ENCODE assay signal across 10 cellular contexts in the genomic region with DNA sequence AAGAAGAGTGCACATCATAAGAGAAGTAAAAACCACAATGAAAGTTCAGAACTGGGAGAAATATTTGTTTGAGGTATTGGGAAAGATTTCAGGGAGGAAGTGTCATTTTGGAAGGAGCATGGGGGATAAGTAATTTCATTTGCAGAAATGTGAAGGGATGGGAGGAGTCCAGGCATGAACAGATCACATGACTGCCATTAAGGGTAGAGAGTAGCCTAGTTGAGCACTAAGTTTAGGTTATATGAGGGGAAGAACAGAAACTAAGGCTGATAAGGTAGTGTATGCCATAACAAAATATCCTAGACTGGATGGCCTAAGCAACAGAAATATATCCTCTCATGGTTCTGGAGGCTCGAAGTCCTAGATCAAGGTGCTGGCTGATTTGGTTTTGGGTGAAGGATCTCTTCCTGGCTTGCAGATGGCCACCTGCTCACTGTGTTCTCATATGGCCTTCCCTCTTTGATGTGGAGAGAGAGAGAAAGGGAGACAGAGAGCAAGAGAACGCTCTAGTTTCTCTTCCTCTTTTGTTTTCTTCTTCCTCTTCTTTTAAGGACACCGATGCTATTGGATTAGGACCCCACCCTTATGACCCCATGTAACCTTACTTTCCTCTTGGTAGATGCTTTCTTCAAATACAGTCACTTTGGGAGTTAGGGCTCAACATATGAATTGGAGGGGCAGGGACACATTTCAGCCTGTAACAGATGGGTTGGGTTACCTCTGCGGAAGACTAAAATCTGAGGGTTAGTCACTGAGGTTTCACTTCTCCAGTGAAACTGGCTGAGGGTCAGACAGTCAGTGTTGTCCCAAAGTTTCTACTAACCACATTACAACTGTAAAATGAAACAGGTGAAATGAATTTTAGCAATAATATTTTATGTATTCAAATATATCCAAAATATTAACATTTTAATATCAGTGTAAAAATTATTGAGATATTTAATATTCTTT.
DNase-seq lines count a peak whose midpoint lies in the region; ATAC-seq and TF ChIP-seq lines count a peak whose summit lies in the region.
"Had no signal": no experiment of that assay in that cellular context is flagged by ENCODE, and none has a peak within 500 bp of the region (broad histone marks: within the 10 kb centered on the region; RNA-seq: fewer than 3 reads in every experiment).

No MANE protein-coding gene starts in this region.

- H3K9me3 Mint-ChIP-seq in nephron progenitor cell (no peaks in the 10 kb centered on the region), glutamatergic neuron (ENCODE audit: unreplicated experiment) (no peaks in the 10 kb centered on the region)
- H3K9me3 Mint-ChIP-seq: activated naive CD8-positive, alpha-beta T cell treated with anti-CD3 and anti-CD28 coated beads, Interleukin-2, amount 10 ng/mL, durations not matched to agents 7 days and 5 days had no signal

- intact Hi-C loops in A673 (cut with micrococcal nuclease; ENCODE audit: unreplicated experiment): no loop called here

- H3K4me1 Mint-ChIP-seq in nephron progenitor cell: no peaks in the 10 kb centered on the region
- H3K4me1 Mint-ChIP-seq in glutamatergic neuron (ENCODE audit: low read depth, unreplicated experiment): no peaks in the 10 kb centered on the region

- TF ChIP-seq CTCF in A673 (conservative IDR thresholded peaks at IDR 0.05; ENCODE audit: low read depth, low read length) (no peak), nephron progenitor cell (IDR thresholded peaks at IDR 0.05) (no peak), glutamatergic neuron (IDR thresholded peaks at IDR 0.05; ENCODE audit: partially characterized antibody, unreplicated experiment) (no peak)

- peaks cover 30% of the 10 kb centered on the region for H3K4me1 ChIP-seq in A673 (ENCODE audit: insufficient read depth, low read length, poor library complexity, severe bottlenecking)

- POLR2A ChIA-PET in A673 (lab: Charles Lee; ENCODE audit: low non-redundant PET): no interaction called here

- H3K36me3 Mint-ChIP-seq in nephron progenitor cell (ENCODE audit: low read depth) (no peaks in the 10 kb centered on the region), glutamatergic neuron (ENCODE audit: unreplicated experiment) (no peaks in the 10 kb centered on the region)

- H3K27ac ChIP-seq in A673 (ENCODE audit: low read depth, low read length, poor library complexity, severe bottlenecking): no peak overlapping the region
- H3K27ac ChIP-seq: thoracic aorta had no signal

- peaks cover 17% of the 10 kb centered on the region for H3K36me3 ChIP-seq in A673 (ENCODE audit: insufficient read depth, low read length, poor library complexity, severe bottlenecking)
- H3K36me3 ChIP-seq: thoracic aorta had no signal

- H3K27me3 Mint-ChIP-seq in nephron progenitor cell (ENCODE audit: low read depth, poor library complexity): peaks cover 11% of the 10 kb centered on the region
- no peaks in the 10 kb centered on the region for H3K27me3 Mint-ChIP-seq in glutamatergic neuron (ENCODE audit: unreplicated experiment)

- H3K4me3 Mint-ChIP-seq in nephron progenitor cell (no peak overlapping the region), glutamatergic neuron (ENCODE audit: unreplicated experiment) (no peak overlapping the region)
- H3K4me3 Mint-ChIP-seq: activated naive CD8-positive, alpha-beta T cell treated with anti-CD3 and anti-CD28 coated beads, Interleukin-2, amount 10 ng/mL, durations not matched to agents 7 days and 5 days had no signal

- CTCF ChIA-PET in A673 (lab: Charles Lee): no interaction called here

- TSS peak; percentile 13 for BruUV-seq in A673 (replicated peaks; lab: Mats Ljungman, UMichigan)

- no peaks in the 10 kb centered on the region for H3K9me3 ChIP-seq in A673 (ENCODE audit: low read depth, low read length, poor library complexity, severe bottlenecking)
- H3K9me3 ChIP-seq: thoracic aorta had no signal

- no peaks in the 10 kb centered on the region for H3K27me3 ChIP-seq in A673 (replicated peaks; ENCODE audit: insufficient read depth, low read depth, low read length, poor library complexity)

- H3K27ac Mint-ChIP-seq in nephron progenitor cell (no peak overlapping the region), glutamatergic neuron (ENCODE audit: unreplicated experiment) (no peak overlapping the region)
- H3K27ac Mint-ChIP-seq: activated naive CD8-positive, alpha-beta T cell treated with anti-CD3 and anti-CD28 coated beads, Interleukin-2, amount 10 ng/mL, durations not matched to agents 7 days and 5 days had no signal

- peak; percentile 84 for ATAC-seq in GM19328 (IDR thresholded peaks at IDR 0.05; ENCODE audit: unreplicated experiment)
- ATAC-seq in HG03039 (IDR thresholded peaks at IDR 0.05; ENCODE audit: unreplicated experiment): peak; percentile 80

- no peak for DNase-seq in A673 (ENCODE audit: low spot score)
- DNase-seq in OCI-M1 (lab: John Stamatoyannopoulos, UW): peak; percentile 16
- DNase-seq in NCI-H69 (lab: John Stamatoyannopoulos, UW): no peak
- no peak for DNase-seq in nephron progenitor cell
- DNase-seq in activated CD4-positive, CD25-positive, alpha-beta regulatory T cell treated with anti-CD3 and anti-CD28 coated beads, Interleukin-2, amount 50 U/mL, for 72 hours: no peak
- no peak for DNase-seq in glutamatergic neuron
- DNase-seq: activated naive CD8-positive, alpha-beta T cell treated with anti-CD3 and anti-CD28 coated beads, Interleukin-2, amount 10 ng/mL, durations not matched to agents 7 days and 5 days had no signal

- H3K4me3 ChIP-seq in A673 (ENCODE audit: low read depth, low read length, poor library complexity, severe bottlenecking): no peak overlapping the region
- H3K4me3 ChIP-seq: thoracic aorta had no signal
